In the genomic region with DNA sequence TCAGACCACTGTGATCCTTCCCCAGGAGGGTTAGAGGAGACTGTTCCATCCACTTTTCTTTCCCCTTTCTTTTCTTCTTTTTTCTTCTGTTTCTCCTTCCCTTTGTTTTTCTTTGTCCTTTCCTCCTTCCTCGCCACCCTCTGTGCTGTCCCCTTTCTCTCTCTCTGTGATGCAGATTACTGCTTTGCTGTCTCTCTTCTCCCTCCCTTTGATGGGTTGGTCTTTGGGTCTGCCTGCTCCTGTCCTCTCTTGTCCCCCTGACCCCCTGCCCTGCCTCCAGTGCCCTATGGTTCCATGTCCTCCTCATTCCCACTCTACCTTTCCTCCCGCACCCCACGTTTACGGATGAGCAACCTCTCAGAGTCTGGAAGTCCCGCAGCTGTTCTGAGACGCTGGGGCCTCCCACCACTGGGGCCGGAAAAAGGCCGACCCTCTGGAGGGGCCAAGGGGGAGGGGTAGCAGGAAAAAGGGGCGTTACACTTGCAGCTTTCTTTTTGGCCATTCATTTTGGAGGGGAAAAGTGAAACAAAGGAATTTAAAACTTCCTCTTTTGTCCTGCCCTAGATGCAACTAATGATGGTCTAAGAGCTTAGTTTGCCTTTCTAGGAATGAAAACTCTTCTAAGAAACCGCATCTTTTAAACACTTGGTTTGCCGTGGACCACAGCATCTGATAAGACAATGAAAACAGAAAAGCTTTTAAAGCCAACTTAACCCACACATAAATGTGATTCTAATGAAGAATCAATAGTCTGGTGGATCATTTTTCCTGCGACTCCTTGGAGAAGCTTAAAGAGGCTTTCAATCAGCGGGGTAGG, we compare ENCODE assay signal across 2 cellular contexts.
TF ChIP-seq lines count a peak whose summit lies in the region.

No MANE protein-coding gene starts in this region.

TF ChIP-seq in GM23338, 12 proteins besides CTCF, POLR2A, EP300 and RAD21:
- TF ChIP-seq, protein P1, sequence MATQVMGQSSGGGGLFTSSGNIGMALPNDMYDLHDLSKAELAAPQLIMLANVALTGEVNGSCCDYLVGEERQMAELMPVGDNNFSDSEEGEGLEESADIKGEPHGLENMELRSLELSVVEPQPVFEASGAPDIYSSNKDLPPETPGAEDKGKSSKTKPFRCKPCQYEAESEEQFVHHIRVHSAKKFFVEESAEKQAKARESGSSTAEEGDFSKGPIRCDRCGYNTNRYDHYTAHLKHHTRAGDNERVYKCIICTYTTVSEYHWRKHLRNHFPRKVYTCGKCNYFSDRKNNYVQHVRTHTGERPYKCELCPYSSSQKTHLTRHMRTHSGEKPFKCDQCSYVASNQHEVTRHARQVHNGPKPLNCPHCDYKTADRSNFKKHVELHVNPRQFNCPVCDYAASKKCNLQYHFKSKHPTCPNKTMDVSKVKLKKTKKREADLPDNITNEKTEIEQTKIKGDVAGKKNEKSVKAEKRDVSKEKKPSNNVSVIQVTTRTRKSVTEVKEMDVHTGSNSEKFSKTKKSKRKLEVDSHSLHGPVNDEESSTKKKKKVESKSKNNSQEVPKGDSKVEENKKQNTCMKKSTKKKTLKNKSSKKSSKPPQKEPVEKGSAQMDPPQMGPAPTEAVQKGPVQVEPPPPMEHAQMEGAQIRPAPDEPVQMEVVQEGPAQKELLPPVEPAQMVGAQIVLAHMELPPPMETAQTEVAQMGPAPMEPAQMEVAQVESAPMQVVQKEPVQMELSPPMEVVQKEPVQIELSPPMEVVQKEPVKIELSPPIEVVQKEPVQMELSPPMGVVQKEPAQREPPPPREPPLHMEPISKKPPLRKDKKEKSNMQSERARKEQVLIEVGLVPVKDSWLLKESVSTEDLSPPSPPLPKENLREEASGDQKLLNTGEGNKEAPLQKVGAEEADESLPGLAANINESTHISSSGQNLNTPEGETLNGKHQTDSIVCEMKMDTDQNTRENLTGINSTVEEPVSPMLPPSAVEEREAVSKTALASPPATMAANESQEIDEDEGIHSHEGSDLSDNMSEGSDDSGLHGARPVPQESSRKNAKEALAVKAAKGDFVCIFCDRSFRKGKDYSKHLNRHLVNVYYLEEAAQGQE (IDR thresholded peaks at IDR 0.05; ENCODE audit: unreplicated experiment) = no peak
- TF ChIP-seq, protein P2, sequence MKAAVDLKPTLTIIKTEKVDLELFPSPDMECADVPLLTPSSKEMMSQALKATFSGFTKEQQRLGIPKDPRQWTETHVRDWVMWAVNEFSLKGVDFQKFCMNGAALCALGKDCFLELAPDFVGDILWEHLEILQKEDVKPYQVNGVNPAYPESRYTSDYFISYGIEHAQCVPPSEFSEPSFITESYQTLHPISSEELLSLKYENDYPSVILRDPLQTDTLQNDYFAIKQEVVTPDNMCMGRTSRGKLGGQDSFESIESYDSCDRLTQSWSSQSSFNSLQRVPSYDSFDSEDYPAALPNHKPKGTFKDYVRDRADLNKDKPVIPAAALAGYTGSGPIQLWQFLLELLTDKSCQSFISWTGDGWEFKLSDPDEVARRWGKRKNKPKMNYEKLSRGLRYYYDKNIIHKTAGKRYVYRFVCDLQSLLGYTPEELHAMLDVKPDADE (IDR thresholded peaks at IDR 0.05) = 0 out of 2 replicates have a peak, but pooled peaks have one; percentile 10

TF ChIP-seq in HepG2, 621 proteins besides CTCF, POLR2A, EP300 and RAD21:
- TF ChIP-seq HDAC6 (IDR thresholded peaks at IDR 0.05; ENCODE audit: low read depth, low read length) (no peak), ZNF720 (CRISPR knock-in tag; IDR thresholded peaks at IDR 0.05) (no peak), SAFB2 (CRISPR knock-in tag; IDR thresholded peaks at IDR 0.05; ENCODE audit: borderline replicate concordance, low read depth) (no peak), RAD51 (IDR thresholded peaks at IDR 0.05; ENCODE audit: borderline replicate concordance) (no peak), CBX5 (CRISPR knock-in tag; IDR thresholded peaks at IDR 0.05; ENCODE audit: borderline replicate concordance) (no peak), EEA1 (CRISPR knock-in tag; IDR thresholded peaks at IDR 0.05; ENCODE audit: borderline replicate concordance) (no peak), HCFC1 (IDR thresholded peaks at IDR 0.05; ENCODE audit: low read depth, low read length) (no peak), ZNF543 (CRISPR knock-in tag; IDR thresholded peaks at IDR 0.05) (no peak), ZNF570 (CRISPR knock-in tag; IDR thresholded peaks at IDR 0.05; ENCODE audit: borderline replicate concordance) (no peak)
- TF ChIP-seq, protein P3, sequence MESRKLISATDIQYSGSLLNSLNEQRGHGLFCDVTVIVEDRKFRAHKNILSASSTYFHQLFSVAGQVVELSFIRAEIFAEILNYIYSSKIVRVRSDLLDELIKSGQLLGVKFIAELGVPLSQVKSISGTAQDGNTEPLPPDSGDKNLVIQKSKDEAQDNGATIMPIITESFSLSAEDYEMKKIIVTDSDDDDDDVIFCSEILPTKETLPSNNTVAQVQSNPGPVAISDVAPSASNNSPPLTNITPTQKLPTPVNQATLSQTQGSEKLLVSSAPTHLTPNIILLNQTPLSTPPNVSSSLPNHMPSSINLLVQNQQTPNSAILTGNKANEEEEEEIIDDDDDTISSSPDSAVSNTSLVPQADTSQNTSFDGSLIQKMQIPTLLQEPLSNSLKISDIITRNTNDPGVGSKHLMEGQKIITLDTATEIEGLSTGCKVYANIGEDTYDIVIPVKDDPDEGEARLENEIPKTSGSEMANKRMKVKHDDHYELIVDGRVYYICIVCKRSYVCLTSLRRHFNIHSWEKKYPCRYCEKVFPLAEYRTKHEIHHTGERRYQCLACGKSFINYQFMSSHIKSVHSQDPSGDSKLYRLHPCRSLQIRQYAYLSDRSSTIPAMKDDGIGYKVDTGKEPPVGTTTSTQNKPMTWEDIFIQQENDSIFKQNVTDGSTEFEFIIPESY (CRISPR knock-in tag; IDR thresholded peaks at IDR 0.05) = no peak
- TF ChIP-seq, protein P4, sequence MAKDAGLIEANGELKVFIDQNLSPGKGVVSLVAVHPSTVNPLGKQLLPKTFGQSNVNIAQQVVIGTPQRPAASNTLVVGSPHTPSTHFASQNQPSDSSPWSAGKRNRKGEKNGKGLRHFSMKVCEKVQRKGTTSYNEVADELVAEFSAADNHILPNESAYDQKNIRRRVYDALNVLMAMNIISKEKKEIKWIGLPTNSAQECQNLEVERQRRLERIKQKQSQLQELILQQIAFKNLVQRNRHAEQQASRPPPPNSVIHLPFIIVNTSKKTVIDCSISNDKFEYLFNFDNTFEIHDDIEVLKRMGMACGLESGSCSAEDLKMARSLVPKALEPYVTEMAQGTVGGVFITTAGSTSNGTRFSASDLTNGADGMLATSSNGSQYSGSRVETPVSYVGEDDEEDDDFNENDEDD (CRISPR knock-in tag; IDR thresholded peaks at IDR 0.05; ENCODE audit: borderline replicate concordance) = no peak
- TF ChIP-seq, protein P5, sequence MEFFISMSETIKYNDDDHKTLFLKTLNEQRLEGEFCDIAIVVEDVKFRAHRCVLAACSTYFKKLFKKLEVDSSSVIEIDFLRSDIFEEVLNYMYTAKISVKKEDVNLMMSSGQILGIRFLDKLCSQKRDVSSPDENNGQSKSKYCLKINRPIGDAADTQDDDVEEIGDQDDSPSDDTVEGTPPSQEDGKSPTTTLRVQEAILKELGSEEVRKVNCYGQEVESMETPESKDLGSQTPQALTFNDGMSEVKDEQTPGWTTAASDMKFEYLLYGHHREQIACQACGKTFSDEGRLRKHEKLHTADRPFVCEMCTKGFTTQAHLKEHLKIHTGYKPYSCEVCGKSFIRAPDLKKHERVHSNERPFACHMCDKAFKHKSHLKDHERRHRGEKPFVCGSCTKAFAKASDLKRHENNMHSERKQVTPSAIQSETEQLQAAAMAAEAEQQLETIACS (CRISPR knock-in tag; IDR thresholded peaks at IDR 0.05) = no peak
- TF ChIP-seq, protein P6, sequence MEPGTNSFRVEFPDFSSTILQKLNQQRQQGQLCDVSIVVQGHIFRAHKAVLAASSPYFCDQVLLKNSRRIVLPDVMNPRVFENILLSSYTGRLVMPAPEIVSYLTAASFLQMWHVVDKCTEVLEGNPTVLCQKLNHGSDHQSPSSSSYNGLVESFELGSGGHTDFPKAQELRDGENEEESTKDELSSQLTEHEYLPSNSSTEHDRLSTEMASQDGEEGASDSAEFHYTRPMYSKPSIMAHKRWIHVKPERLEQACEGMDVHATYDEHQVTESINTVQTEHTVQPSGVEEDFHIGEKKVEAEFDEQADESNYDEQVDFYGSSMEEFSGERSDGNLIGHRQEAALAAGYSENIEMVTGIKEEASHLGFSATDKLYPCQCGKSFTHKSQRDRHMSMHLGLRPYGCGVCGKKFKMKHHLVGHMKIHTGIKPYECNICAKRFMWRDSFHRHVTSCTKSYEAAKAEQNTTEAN (CRISPR knock-in tag; conservative IDR thresholded peaks at IDR 0.05) = no peak
